Comparison of ENCODE assay signal across 26 cellular contexts in the genomic region with DNA sequence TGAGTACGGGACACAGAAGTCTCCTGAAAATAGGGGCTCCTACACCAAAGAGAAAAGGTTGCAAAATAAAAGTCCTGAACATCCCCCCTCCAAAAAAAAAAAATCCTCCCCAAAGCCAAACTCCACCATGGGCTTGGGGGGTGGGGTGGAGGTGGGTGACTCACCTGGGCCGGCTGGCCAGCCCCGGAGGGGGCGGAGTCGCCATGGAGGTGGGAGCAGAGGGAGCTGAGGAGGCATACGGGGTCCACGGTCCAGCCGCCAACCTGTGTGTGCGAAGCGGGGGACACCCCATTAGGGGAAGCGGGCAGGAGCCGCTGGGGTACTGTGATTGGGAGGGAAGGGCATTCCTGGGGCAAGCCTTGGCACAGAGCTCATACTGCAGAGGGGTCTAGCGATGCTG. TPM values are rescaled to one million over a fixed set of nuclear protein-coding genes. Genes with fewer than 3 reads are reported as not detected.
"Had no signal": no experiment of that assay in that cellular context is flagged by ENCODE, and none has a peak within 500 bp of the region (broad histone marks: within the 10 kb centered on the region; RNA-seq: fewer than 3 reads in every experiment).

No MANE protein-coding gene starts in this region.

- FAIRE-seq: colon, endothelial cell of umbilical vein, islet of Langerhans had no signal

- H3K4me3 Mint-ChIP-seq: stimulated activated memory B cell treated with anti-CD40 and anti-IgM and Interleukin-4, amounts not matched to agents 10 μg/mL and 1 μg/mL and 100 μg/mL, for 72 hours had no signal

- H3K4me2 ChIP-seq: hepatocyte had no signal

- H3K36me3 ChIP-seq: esophagus muscularis mucosa, gastroesophageal sphincter, heart left ventricle, lower lobe of right lung, neutrophil, sigmoid colon, thoracic aorta, transverse colon, upper lobe of right lung, uterus had no signal

- H3K9me3 ChIP-seq: esophagus muscularis mucosa, gastroesophageal sphincter, heart left ventricle, lower lobe of right lung, neutrophil, sigmoid colon, thoracic aorta, transverse colon, upper lobe of right lung, uterus had no signal

- H3K27ac Mint-ChIP-seq: naive thymus-derived CD8-positive, alpha-beta T cell; progenitor cell of endocrine pancreas; stimulated activated memory B cell treated with anti-CD40 and anti-IgM and Interleukin-4, amounts not matched to agents 10 μg/mL and 1 μg/mL and 100 μg/mL, for 72 hours had no signal

- H3K79me2 ChIP-seq: hepatocyte, parathyroid adenoma had no signal

- H3K27ac ChIP-seq: esophagus muscularis mucosa, foreskin keratinocyte, gastroesophageal sphincter, heart left ventricle, hepatocyte, lower lobe of right lung, neutrophil, parathyroid adenoma, sigmoid colon, thoracic aorta, transverse colon, upper lobe of right lung, uterus had no signal

- H3K9me3 Mint-ChIP-seq: stimulated activated memory B cell treated with anti-CD40 and anti-IgM and Interleukin-4, amounts not matched to agents 10 μg/mL and 1 μg/mL and 100 μg/mL, for 72 hours had no signal

- ATAC-seq: foreskin keratinocyte; gastroesophageal sphincter; heart left ventricle; left ventricle myocardium superior; lower lobe of right lung; naive thymus-derived CD8-positive, alpha-beta T cell; stimulated activated memory B cell treated with anti-CD40 and anti-IgM and Interleukin-4, amounts not matched to agents 10 μg/mL and 1 μg/mL and 100 μg/mL, for 72 hours; stimulated activated naive CD8-positive, alpha-beta T cell treated with anti-CD3 and anti-CD28 coated beads, Interleukin-15, Interleukin-2, amounts not matched to agents 100 U/mL and 50 U/mL, for 24 hours; upper lobe of right lung had no signal

- H3K4me3 ChIP-seq: esophagus muscularis mucosa, gastroesophageal sphincter, heart left ventricle, hepatocyte, lower lobe of right lung, sigmoid colon, thoracic aorta, transverse colon, upper lobe of right lung, uterus had no signal

- H2AFZ ChIP-seq: hepatocyte, parathyroid adenoma had no signal

- H3K4me1 ChIP-seq: foreskin keratinocyte had no signal

- DNase-seq: effector CD8-positive, alpha-beta T cell; foreskin keratinocyte; heart left ventricle; kidney glomerular epithelial cell; left ventricle myocardium superior; lower lobe of right lung; naive thymus-derived CD8-positive, alpha-beta T cell; sigmoid colon; stimulated activated CD4-positive, alpha-beta T cell treated with anti-CD3 and anti-CD28 coated beads, Interleukin-4, amount 100 ng/mL, for 4 hours; stimulated activated naive CD8-positive, alpha-beta T cell treated with anti-CD3 and anti-CD28 coated beads, Interleukin-15, Interleukin-2, amounts not matched to agents 100 U/mL and 50 U/mL, for 24 hours; transverse colon; upper lobe of right lung; uterus had no signal

- H3K36me3 Mint-ChIP-seq: stimulated activated memory B cell treated with anti-CD40 and anti-IgM and Interleukin-4, amounts not matched to agents 10 μg/mL and 1 μg/mL and 100 μg/mL, for 72 hours had no signal

- H3K9ac ChIP-seq: parathyroid adenoma had no signal

RNA-seq across cellular contexts. Expression of gene SRCIN1, which starts 31.0 kb away (rescaled TPM):
- total RNA-seq: osteoblast, thoracic aorta had no signal
- polyA plus RNA-seq: fibroblast of lung; naive thymus-derived CD8-positive, alpha-beta T cell had no signal
